12 cellular contexts compared by ENCODE assay signal in the genomic region with DNA sequence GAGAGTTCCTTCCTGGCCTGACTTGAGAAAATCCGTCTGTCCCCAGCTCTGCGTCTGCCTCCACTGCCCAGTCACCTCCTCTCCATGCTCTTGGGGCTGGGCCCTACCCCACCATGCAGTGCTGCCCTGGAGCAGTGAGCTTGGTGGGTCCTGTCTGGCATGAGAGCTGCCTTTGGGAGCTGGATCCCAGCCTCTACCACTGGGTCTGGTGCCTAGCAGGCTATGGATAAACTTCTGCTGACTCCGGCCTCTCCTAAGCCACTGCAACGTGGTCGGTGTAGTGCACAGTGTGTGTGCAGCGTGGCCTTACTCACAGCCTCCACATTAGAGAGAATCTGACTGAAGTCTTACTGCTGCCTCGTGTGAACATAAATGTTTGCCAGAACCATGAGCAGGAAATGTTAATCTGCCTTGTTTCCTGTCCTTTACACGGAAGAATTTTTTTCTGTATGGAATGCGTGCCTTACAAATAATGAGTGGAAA. TPM values are rescaled to one million over a fixed set of nuclear protein-coding genes. Genes with fewer than 3 reads are reported as not detected.
DNase-seq lines count a peak whose midpoint lies in the region; ATAC-seq and TF ChIP-seq lines count a peak whose summit lies in the region.
"Had no signal": no experiment of that assay in that cellular context is flagged by ENCODE, and none has a peak within 500 bp of the region (broad histone marks: within the 10 kb centered on the region; RNA-seq: fewer than 3 reads in every experiment).

No MANE protein-coding gene starts in this region.

- no peaks in the 10 kb centered on the region for H3K27me3 Mint-ChIP-seq in CD4-positive, alpha-beta T cell
- H3K27me3 Mint-ChIP-seq in nephron (ENCODE audit: low read depth) = no peaks in the 10 kb centered on the region

- no peak for ATAC-seq in CD4-positive, alpha-beta T cell (ENCODE audit: poor library complexity)
- ATAC-seq in esophagus mucosa (peak; percentile 32), GM19035 (IDR thresholded peaks at IDR 0.05; ENCODE audit: unreplicated experiment) (no peak), HG03469 (IDR thresholded peaks at IDR 0.05; ENCODE audit: unreplicated experiment) (no peak)

- peaks cover 84% of the 10 kb centered on the region for H3K36me3 Mint-ChIP-seq in CD4-positive, alpha-beta T cell (ENCODE audit: low read depth)
- H3K36me3 Mint-ChIP-seq in nephron (ENCODE audit: low read depth) = peaks cover 61% of the 10 kb centered on the region

- H3K27me3 ChIP-seq in CD4-positive, alpha-beta T cell (ENCODE audit: control insufficient read depth, insufficient read depth, low read length) = no peaks in the 10 kb centered on the region
- H3K27me3 ChIP-seq: pancreas had no signal

- no peak for TF ChIP-seq CTCF in CD4-positive, alpha-beta T cell (IDR thresholded peaks at IDR 0.05)
- TF ChIP-seq CTCF in nephron (IDR thresholded peaks at IDR 0.05; ENCODE audit: unreplicated experiment in 3 of 3) = no peak

- CTCF ChIA-PET in CD4-positive, alpha-beta T cell (lab: Charles Lee) = interaction anchor here (3.3 kb wide), 1 partner anchor 15 kb away, joined by 9 read pairs; no protein-coding TSS in a partner anchor

- DNase-seq in CD4-positive, alpha-beta T cell = no peak
- DNase-seq in RPMI7951 (ENCODE audit: low read depth) (peak; percentile 62), COR-L47 (lab: John Stamatoyannopoulos, UW) (no peak), SHP77 treated with DMSO at 0.1 percent for 48 hours (lab: John Stamatoyannopoulos, UW) (no peak)
- DNase-seq: GDM1, NCI-H2227 treated with DMSO at 0.1 percent for 48 hours, pancreas had no signal

- H3K27ac Mint-ChIP-seq in CD4-positive, alpha-beta T cell = peak overlapping the region; percentile 73
- H3K27ac Mint-ChIP-seq in nephron = peak overlapping the region; percentile 91 to 97 (median 92)

- POLR2A ChIA-PET in CD4-positive, alpha-beta T cell (lab: Charles Lee) = no interaction called here

- H3K27ac ChIP-seq in CD4-positive, alpha-beta T cell (ENCODE audit: low read depth, low read length) = no peak overlapping the region
- H3K27ac ChIP-seq: thoracic aorta had no signal

- peaks cover 14% of the 10 kb centered on the region for H3K4me1 Mint-ChIP-seq in CD4-positive, alpha-beta T cell (ENCODE audit: low read depth)
- peaks cover 15% of the 10 kb centered on the region for H3K4me1 Mint-ChIP-seq in nephron

- H3K4me3 Mint-ChIP-seq in CD4-positive, alpha-beta T cell = peak overlapping the region; percentile 46
- H3K4me3 Mint-ChIP-seq in nephron = peak overlapping the region in 1 of 3 experiments; percentile 45

- no peaks in the 10 kb centered on the region for H3K9me3 ChIP-seq in CD4-positive, alpha-beta T cell (ENCODE audit: control insufficient read depth, low read length)
- H3K9me3 ChIP-seq: pancreas, thoracic aorta had no signal

- H3K9me3 Mint-ChIP-seq in CD4-positive, alpha-beta T cell = no peaks in the 10 kb centered on the region
- no peaks in the 10 kb centered on the region for H3K9me3 Mint-ChIP-seq in nephron

- intact Hi-C loops in CD4-positive, alpha-beta T cell (cut with DNase I, micrococcal nuclease) = no loop called here

RNA-seq across cellular contexts. Expression of gene HTT, which starts 47.6 kb away (rescaled TPM):
- 10 to 100 TPM; 56.9 to 62.6 TPM for total RNA-seq in CD4-positive, alpha-beta T cell
- total RNA-seq in RPMI7951 (2014; rRNA removed; shearing (Covaris generic)) = 11.7 and 19.6 TPM in 2 replicates
- 39.6 TPM for total RNA-seq in esophagus mucosa

RNA-seq across cellular contexts. Expression of gene HTT-AS, which starts 47.8 kb away (rescaled TPM):
- not detected for total RNA-seq in CD4-positive, alpha-beta T cell
- total RNA-seq in RPMI7951 (2014; rRNA removed; shearing (Covaris generic)) = not detected in 2 replicates
- not detected for total RNA-seq in esophagus mucosa
- total RNA-seq: pancreas, thoracic aorta had no signal
